ENCODE assay signal across 19 cellular contexts in the genomic region with DNA sequence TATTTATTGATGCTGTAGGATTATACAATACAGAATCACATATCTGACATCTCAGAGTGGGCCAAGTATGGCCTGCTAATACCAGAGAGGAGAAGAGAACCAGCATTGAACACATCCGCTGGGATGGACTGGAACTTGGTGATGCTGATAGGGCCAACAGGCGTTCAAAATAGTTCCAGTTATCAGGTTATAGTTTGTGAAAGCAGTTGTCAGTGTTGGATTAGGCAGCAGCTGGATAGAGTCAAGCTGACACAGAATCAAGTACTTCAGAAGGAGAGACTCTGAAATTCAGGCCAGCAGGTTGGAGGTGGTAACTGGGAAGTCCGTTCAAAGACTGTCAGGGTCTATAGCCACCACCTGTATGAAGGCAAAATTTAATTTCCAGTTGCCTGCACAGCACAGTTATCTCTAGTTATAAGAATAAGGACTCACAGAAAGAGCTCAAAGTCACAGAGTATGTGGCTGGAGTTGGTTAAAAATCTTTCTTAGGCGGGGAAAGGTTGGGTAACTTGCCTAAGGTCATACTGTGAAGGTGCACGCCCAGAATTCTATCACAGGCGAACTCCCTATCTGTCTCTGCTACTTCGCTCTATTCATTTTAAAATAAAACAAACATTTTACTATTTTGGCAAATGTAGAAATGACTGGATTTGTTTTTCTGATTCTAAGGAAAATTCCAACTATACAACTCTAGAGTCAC.
"Had no signal": no experiment of that assay in that cellular context is flagged by ENCODE, and none has a peak within 500 bp of the region (broad histone marks: within the 10 kb centered on the region; RNA-seq: fewer than 3 reads in every experiment).

No MANE protein-coding gene starts in this region.

- H3K27me3 ChIP-seq: adrenal gland, esophagus squamous epithelium, suprapubic skin had no signal

- H3K27ac ChIP-seq: adrenal gland, esophagus squamous epithelium, lower lobe of right lung, skin epidermis, suprapubic skin had no signal

- H3K27ac Mint-ChIP-seq: activated CD8-positive, alpha-beta memory T cell treated with anti-CD3 and anti-CD28 coated beads, Interleukin-2, amount 10 ng/mL, durations not matched to agents 7 days and 5 days; activated naive CD4-positive, alpha-beta T cell treated with anti-CD3 and anti-CD28 coated beads, Interleukin-2, amount 50 U/mL, for 24 hours; nephron progenitor cell; type B pancreatic cell had no signal

- ATAC-seq: activated CD4-positive, CD25-positive, alpha-beta regulatory T cell treated with anti-CD3 and anti-CD28 coated beads, Interleukin-2, amount 50 U/mL, for 24 hours; activated CD8-positive, alpha-beta memory T cell treated with anti-CD3 and anti-CD28 coated beads, Interleukin-2, amount 10 ng/mL, durations not matched to agents 7 days and 5 days; lower lobe of right lung had no signal

- H3K4me3 Mint-ChIP-seq: activated CD8-positive, alpha-beta memory T cell treated with anti-CD3 and anti-CD28 coated beads, Interleukin-2, amount 10 ng/mL, durations not matched to agents 7 days and 5 days; activated naive CD4-positive, alpha-beta T cell treated with anti-CD3 and anti-CD28 coated beads, Interleukin-2, amount 50 U/mL, for 24 hours; nephron progenitor cell; type B pancreatic cell had no signal

- H3K9me3 ChIP-seq: adrenal gland, esophagus squamous epithelium, lower lobe of right lung, suprapubic skin had no signal

- DNase-seq: activated CD4-positive, alpha-beta T cell treated with anti-CD3 and anti-CD28 coated beads, Interleukin-2, amount 50 U/mL, for 4 hours; activated CD8-positive, alpha-beta memory T cell treated with anti-CD3 and anti-CD28 coated beads, Interleukin-2, amount 10 ng/mL, durations not matched to agents 7 days and 5 days; activated effector memory CD4-positive, alpha-beta T cell treated with anti-CD3 and anti-CD28 coated beads, Interleukin-2, amount 50 U/mL, for 16 hours; activated T-cell treated with anti-CD3 and anti-CD28 coated beads, Interleukin-2, amount 50 U/mL, for 1 hour; adrenal gland; caudate nucleus; esophagus squamous epithelium; lower lobe of right lung; nephron progenitor cell; occipital lobe; stimulated activated CD4-positive, alpha-beta T cell treated with anti-CD3 and anti-CD28 coated beads, Interleukin-15, amount 100 ng/mL, for 24 hours; stimulated activated CD4-positive, alpha-beta T cell treated with anti-CD3 and anti-CD28 coated beads, Interleukin-4, amount 100 ng/mL, for 1 hour; stimulated activated naive CD4-positive, alpha-beta T cell treated with Interleukin-2 at 50 U/mL for 16 hours; T-helper 9 cell had no signal

- H3K36me3 Mint-ChIP-seq: activated naive CD4-positive, alpha-beta T cell treated with anti-CD3 and anti-CD28 coated beads, Interleukin-2, amount 50 U/mL, for 24 hours; type B pancreatic cell had no signal

- H3K9me3 Mint-ChIP-seq: activated naive CD4-positive, alpha-beta T cell treated with anti-CD3 and anti-CD28 coated beads, Interleukin-2, amount 50 U/mL, for 24 hours; nephron progenitor cell; type B pancreatic cell had no signal

- H3K27me3 Mint-ChIP-seq: activated CD8-positive, alpha-beta memory T cell treated with anti-CD3 and anti-CD28 coated beads, Interleukin-2, amount 10 ng/mL, durations not matched to agents 7 days and 5 days; activated naive CD4-positive, alpha-beta T cell treated with anti-CD3 and anti-CD28 coated beads, Interleukin-2, amount 50 U/mL, for 24 hours; type B pancreatic cell had no signal

- H3K36me3 ChIP-seq: adrenal gland, esophagus squamous epithelium, lower lobe of right lung, suprapubic skin had no signal

- H3K4me3 ChIP-seq: adrenal gland, esophagus squamous epithelium, lower lobe of right lung, skin epidermis, suprapubic skin had no signal
